1 cellular context compared by ENCODE assay signal in the genomic region with DNA sequence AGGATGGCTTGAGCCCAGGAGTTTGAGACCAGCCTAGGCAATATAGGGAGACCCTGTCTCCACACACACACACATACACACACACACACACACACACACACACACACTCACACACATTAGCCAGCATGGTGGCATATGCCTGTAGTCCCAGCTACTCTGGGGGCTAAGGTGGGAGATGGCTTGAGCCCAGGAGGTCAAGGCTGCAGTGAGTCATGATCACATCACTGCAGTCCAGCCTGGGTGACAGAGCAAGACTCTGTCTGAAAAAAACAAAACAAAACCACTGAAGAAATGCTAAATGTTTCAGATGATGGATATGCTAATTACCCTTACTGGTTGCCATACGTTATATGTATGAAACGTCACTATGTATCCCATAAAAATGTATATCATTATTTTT.
A peak's percentile ranks its signal among the peaks of the same experiment; 100 is the strongest.
TF ChIP-seq lines count a peak whose summit lies in the region.

No MANE protein-coding gene starts in this region.

TF ChIP-seq in IMR-90, 13 proteins besides CTCF, POLR2A, EP300 and RAD21:
- TF ChIP-seq FOS (IDR thresholded peaks at IDR 0.05; ENCODE audit: low read depth, low read length), result peak; percentile 45; the same call in 1 of the 2 replicates
